Comparison of ENCODE assay signal across 8 cellular contexts in genomic region chr14:31561155-31561846, GRCh38. TPM values are rescaled to one million over a fixed set of nuclear protein-coding genes. Genes with fewer than 3 reads are reported as not detected.
A peak's percentile ranks its signal among the peaks of the same experiment; 100 is the strongest.
DNase-seq lines count a peak whose midpoint lies in the region; ATAC-seq and TF ChIP-seq lines count a peak whose summit lies in the region.

Gene NUBPL (plus strand): TSS chr14:31561404. CDS start chr14:31561440, 36 bp downstream.

- H3K79me2 ChIP-seq in PC-9 (ENCODE audit: low read depth), result no peaks in the 10 kb centered on the region

- intact Hi-C loops in PC-9 (cut with micrococcal nuclease; ENCODE audit: unreplicated experiment) (no loop called here), esophagus muscularis mucosa (cut with DNase I) (loop anchor here (2.0 kb wide), 1 partner anchor 104 kb away; the partner anchor contains the start of gene DTD2)

- H3K9me3 ChIP-seq in PC-9 (ENCODE audit: insufficient read depth, low read depth), result no peaks in the 10 kb centered on the region
- H3K9me3 ChIP-seq in esophagus muscularis mucosa, result no peaks in the 10 kb centered on the region
- no peaks in the 10 kb centered on the region for H3K9me3 ChIP-seq in muscle layer of duodenum (ENCODE audit: control insufficient read depth in 1 of 2, low read length in 2 of 2)

- H4K20me1 ChIP-seq in PC-9 (ENCODE audit: insufficient read depth), result no peaks in the 10 kb centered on the region

- DNase-seq in DMS153 (lab: John Stamatoyannopoulos, UW) (peak; percentile 83), PC-9 (peak; percentile 74 to 86), esophagus muscularis mucosa (ENCODE audit: extremely low spot score) (peak; percentile 99)
- DNase-seq in Jurkat, Clone E6-1 (ENCODE audit: low read depth, low spot score), result peak; percentile 93
- DNase-seq in activated T-cell treated with anti-CD3 and anti-CD28 coated beads, Interleukin-2, amount 50 U/mL, for 4 hours, result peak; percentile 97
- peak; percentile 94 to 95 for DNase-seq in stimulated activated CD8-positive, alpha-beta memory T cell treated with anti-CD3 and anti-CD28 coated beads, Interleukin-7, amount 100 ng/mL, for 4 hours (ENCODE audit: low read depth in 2 of 2)

- peak within 1 kb of the TSS; percentile 82 for H3K4me2 ChIP-seq in PC-9

- POLR2A ChIA-PET in PC-9 (lab: Charles Lee; ENCODE audit: unreplicated experiment), result interaction anchor here (0.6 to 0.7 kb wide), 3 partner anchors 69 to 728 kb away, joined by 4 to 9 read pairs (median 4); no protein-coding TSS in a partner anchor

- no peaks in the 10 kb centered on the region for H3K9me2 ChIP-seq in PC-9 (ENCODE audit: insufficient read depth)

- H3K36me3 ChIP-seq in PC-9 (ENCODE audit: low read depth), result no peaks in the 10 kb centered on the region
- H3K36me3 ChIP-seq in esophagus muscularis mucosa, result no peaks in the 10 kb centered on the region
- H3K36me3 ChIP-seq in muscle layer of duodenum (ENCODE audit: control insufficient read depth in 1 of 2, insufficient read depth in 2 of 2, low read length in 2 of 2), result peaks cover 0 to 3% of the 10 kb centered on the region in 2 donors

- under 1% methylated on average over 23 of the region's 34 CpGs for WGBS in esophagus muscularis mucosa

- peaks cover 12% of the 10 kb centered on the region for H3K27me3 Mint-ChIP-seq in activated T-cell treated with anti-CD3 and anti-CD28 coated beads, Interleukin-2, amount 50 U/mL, for 4 hours (ENCODE audit: low read depth)

- H3F3A ChIP-seq in PC-9 (ENCODE audit: insufficient read depth, low read depth), result no peaks in the 10 kb centered on the region

- ATAC-seq in GM21619 (IDR thresholded peaks at IDR 0.05; ENCODE audit: unreplicated experiment), result peak; percentile 95
- ATAC-seq in activated T-cell treated with anti-CD3 and anti-CD28 coated beads, Interleukin-2, amount 50 U/mL, for 4 hours, result peak; percentile 96 to 98

- TF ChIP-seq POLR2A in esophagus muscularis mucosa (IDR thresholded peaks at IDR 0.05; ENCODE audit: low read depth), result peak; percentile 13

- TF ChIP-seq CTCF in PC-9 (conservative IDR thresholded peaks at IDR 0.05), result no peak
- no peak for TF ChIP-seq CTCF in esophagus muscularis mucosa (IDR thresholded peaks at IDR 0.05)

- H3K4me1 ChIP-seq in PC-9 (replicated peaks; ENCODE audit: insufficient read depth), result no peaks in the 10 kb centered on the region
- H3K4me1 ChIP-seq in esophagus muscularis mucosa, result peaks cover 11 to 35% (median 21%) of the 10 kb centered on the region in 4 donors
- H3K4me1 ChIP-seq in muscle layer of duodenum (ENCODE audit: control insufficient read depth in 1 of 2, insufficient read depth in 2 of 2, low read length in 2 of 2), result peaks cover 4 to 5% of the 10 kb centered on the region in 2 donors

- CTCF ChIA-PET in PC-9 (lab: Charles Lee), result interaction anchor here (0.6 kb wide), 1 partner anchor 839 kb away, joined by 3 read pairs; no protein-coding TSS in a partner anchor

- peaks cover 23% of the 10 kb centered on the region for H3K4me1 Mint-ChIP-seq in activated T-cell treated with anti-CD3 and anti-CD28 coated beads, Interleukin-2, amount 50 U/mL, for 4 hours (ENCODE audit: low read depth)

- peak within 1 kb of the TSS; percentile 89 for H3K4me3 ChIP-seq in Jurkat, Clone E6-1 (ENCODE audit: low read length)
- H3K4me3 ChIP-seq in PC-9, result peak within 1 kb of the TSS; percentile 73
- peak within 1 kb of the TSS; percentile 85 to 99 (median 97) for H3K4me3 ChIP-seq in esophagus muscularis mucosa
- peak within 1 kb of the TSS; percentile 76 to 85 for H3K4me3 ChIP-seq in muscle layer of duodenum (ENCODE audit: low read depth in 1 of 2, low read length in 2 of 2)

- no peak for TF ChIP-seq EP300 in esophagus muscularis mucosa (IDR thresholded peaks at IDR 0.05)

- H3K36me3 Mint-ChIP-seq in activated T-cell treated with anti-CD3 and anti-CD28 coated beads, Interleukin-2, amount 50 U/mL, for 4 hours (ENCODE audit: insufficient read depth), result no peaks in the 10 kb centered on the region

- TSS peak; percentile 67 for BruUV-seq in PC-9 (replicated peaks; lab: Mats Ljungman, UMichigan)

- H3K27me3 ChIP-seq in PC-9 (ENCODE audit: insufficient read depth, low read depth), result no peaks in the 10 kb centered on the region
- H3K27me3 ChIP-seq in esophagus muscularis mucosa, result no peaks in the 10 kb centered on the region
- H3K27me3 ChIP-seq in muscle layer of duodenum (ENCODE audit: low read depth, low read length), result no peaks in the 10 kb centered on the region

- peak within 1 kb of the TSS; percentile 98 for H2AFZ ChIP-seq in PC-9

- H3K27ac ChIP-seq in PC-9 (peak within 1 kb of the TSS; percentile 43), esophagus muscularis mucosa (replicated peaks in 1 of 4) (peak within 1 kb of the TSS; percentile 89 to 92 (median 90)), muscle layer of duodenum (ENCODE audit: low read length) (peak within 1 kb of the TSS; percentile 88)

- H3K4me3 Mint-ChIP-seq in activated T-cell treated with anti-CD3 and anti-CD28 coated beads, Interleukin-2, amount 50 U/mL, for 4 hours, result peak within 1 kb of the TSS; percentile 96

- no peaks in the 10 kb centered on the region for H3K9me3 Mint-ChIP-seq in activated T-cell treated with anti-CD3 and anti-CD28 coated beads, Interleukin-2, amount 50 U/mL, for 4 hours

RNA-seq across cellular contexts. Expression of gene NUBPL, which starts in this region (rescaled TPM):
- 5.9 TPM for polyA plus RNA-seq in Jurkat, Clone E6-1 (2012; ENCODE audit: insufficient read depth, insufficient read length)
- 14.6 and 15.7 TPM in 2 replicates for total RNA-seq in PC-9 (2021)
- total RNA-seq in activated T-cell treated with anti-CD3 and anti-CD28 coated beads, Interleukin-2, amount 50 U/mL, for 4 hours, result 10 to 100 TPM; 12.0 to 14.2 (median 12.1) TPM
- total RNA-seq in esophagus muscularis mucosa, result 10 to 100 TPM; 10.3 to 13.6 (median 12.8) TPM

Comparison
In these comparisons a context has a peak if more than half of its experiments do, and no peak if none do; other contexts are left out.
1. Peak in every context shown above with its lines: DNase-seq, ATAC-seq, H3K4me3 ChIP-seq and H3K27ac ChIP-seq.